In genomic region chr3:10398341-10398740, GRCh38 we compare ENCODE assay signal across 12 cellular contexts.
"Had no signal": no experiment of that assay in that cellular context is flagged by ENCODE, and none has a peak within 500 bp of the region (broad histone marks: within the 10 kb centered on the region; RNA-seq: fewer than 3 reads in every experiment).

No MANE protein-coding gene starts in this region.

- H3K36me3 Mint-ChIP-seq: activated CD4-positive, alpha-beta memory T cell treated with anti-CD3 and anti-CD28 coated beads for 36 hours; activated CD8-positive, alpha-beta memory T cell treated with anti-CD3 and anti-CD28 coated beads, Interleukin-2, amount 10 ng/mL, durations not matched to agents 7 days and 5 days; activated naive CD4-positive, alpha-beta T cell treated with anti-CD3 and anti-CD28 coated beads, Interleukin-2, amount 10 ng/mL, durations not matched to agents 7 days and 5 days; naive B cell; neural progenitor cell had no signal

- H3K9me3 Mint-ChIP-seq: activated CD4-positive, alpha-beta memory T cell treated with anti-CD3 and anti-CD28 coated beads for 36 hours; activated naive CD4-positive, alpha-beta T cell treated with anti-CD3 and anti-CD28 coated beads, Interleukin-2, amount 10 ng/mL, durations not matched to agents 7 days and 5 days; neural progenitor cell had no signal

- H3K27ac Mint-ChIP-seq: activated CD4-positive, alpha-beta memory T cell treated with anti-CD3 and anti-CD28 coated beads for 36 hours; activated CD4-positive, alpha-beta T cell treated with anti-CD3 and anti-CD28 coated beads for 36 hours; activated CD8-positive, alpha-beta memory T cell treated with anti-CD3 and anti-CD28 coated beads, Interleukin-2, amount 10 ng/mL, durations not matched to agents 7 days and 5 days; activated naive CD4-positive, alpha-beta T cell treated with anti-CD3 and anti-CD28 coated beads, Interleukin-2, amount 10 ng/mL, durations not matched to agents 7 days and 5 days; neural progenitor cell had no signal

- DNase-seq: activated CD4-positive, alpha-beta memory T cell treated with anti-CD3 and anti-CD28 coated beads for 36 hours; activated CD4-positive, alpha-beta T cell treated with anti-CD3 and anti-CD28 coated beads for 36 hours; activated CD8-positive, alpha-beta memory T cell treated with anti-CD3 and anti-CD28 coated beads, Interleukin-2, amount 10 ng/mL, durations not matched to agents 7 days and 5 days; activated naive CD4-positive, alpha-beta T cell treated with anti-CD3 and anti-CD28 coated beads, Interleukin-2, amount 10 ng/mL, durations not matched to agents 7 days and 5 days; activated T-cell treated with anti-CD3 and anti-CD28 coated beads, Interleukin-2, amount 50 U/mL, for 1 hour; colonic mucosa; islet precursor cell; mammary epithelial cell; naive B cell; stimulated activated CD4-positive, alpha-beta T cell treated with anti-CD3 and anti-CD28 coated beads, Interleukin-2, amount 100 ng/mL, for 48 hours; stimulated activated naive CD4-positive, alpha-beta T cell had no signal

- H3K4me3 Mint-ChIP-seq: activated CD4-positive, alpha-beta memory T cell treated with anti-CD3 and anti-CD28 coated beads for 36 hours; activated CD4-positive, alpha-beta T cell treated with anti-CD3 and anti-CD28 coated beads for 36 hours; activated CD8-positive, alpha-beta memory T cell treated with anti-CD3 and anti-CD28 coated beads, Interleukin-2, amount 10 ng/mL, durations not matched to agents 7 days and 5 days; activated naive CD4-positive, alpha-beta T cell treated with anti-CD3 and anti-CD28 coated beads, Interleukin-2, amount 10 ng/mL, durations not matched to agents 7 days and 5 days; neural progenitor cell had no signal

- ATAC-seq: activated CD4-positive, alpha-beta T cell treated with anti-CD3 and anti-CD28 coated beads for 36 hours; activated CD8-positive, alpha-beta memory T cell treated with anti-CD3 and anti-CD28 coated beads, Interleukin-2, amount 10 ng/mL, durations not matched to agents 7 days and 5 days had no signal

- H3K27me3 Mint-ChIP-seq: activated CD4-positive, alpha-beta memory T cell treated with anti-CD3 and anti-CD28 coated beads for 36 hours; activated CD4-positive, alpha-beta T cell treated with anti-CD3 and anti-CD28 coated beads for 36 hours; activated CD8-positive, alpha-beta memory T cell treated with anti-CD3 and anti-CD28 coated beads, Interleukin-2, amount 10 ng/mL, durations not matched to agents 7 days and 5 days; naive B cell had no signal
